1 cellular context compared by ENCODE assay signal in genomic region chr7:32890010-32890552, GRCh38.
TF ChIP-seq lines count a peak whose summit lies in the region.

No MANE protein-coding gene starts in this region.

TF ChIP-seq in GM12878, 131 proteins besides CTCF, POLR2A, EP300 and RAD21 (continued from another document):
- TF ChIP-seq ZNF687 (IDR thresholded peaks at IDR 0.05), result peak; percentile 50; the same call in 1 of the 2 replicates
- TF ChIP-seq NFIC (IDR thresholded peaks at IDR 0.05; ENCODE audit: low read depth, low read length), result peak; percentile 14; the same call in 1 of the 2 replicates
- TF ChIP-seq SMARCA5 (IDR thresholded peaks at IDR 0.05), result no peak
- TF ChIP-seq ZNF384 (IDR thresholded peaks at IDR 0.05; ENCODE audit: borderline replicate concordance, low read depth, low read length), result no peak
